Comparison of ENCODE assay signal across 9 cellular contexts in the genomic region with DNA sequence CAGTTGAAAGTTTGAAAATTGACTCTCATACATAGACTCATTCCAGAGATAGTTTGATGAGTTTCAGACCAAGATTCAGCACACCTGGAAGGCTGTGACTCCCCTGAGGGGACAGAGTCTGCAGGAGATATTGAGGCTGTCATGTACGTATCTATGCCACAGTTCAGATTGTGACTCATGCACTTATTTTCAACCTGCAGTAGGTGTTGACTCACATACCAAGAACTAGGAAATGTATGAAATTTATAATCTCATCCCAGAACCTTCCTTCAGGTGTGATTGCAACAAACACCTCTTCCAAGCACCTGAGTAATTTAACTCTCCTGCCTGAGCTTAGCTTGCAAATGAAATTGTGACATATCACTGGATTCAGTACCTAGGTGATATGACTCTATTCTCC.
"Had no signal": no experiment of that assay in that cellular context is flagged by ENCODE, and none has a peak within 500 bp of the region (broad histone marks: within the 10 kb centered on the region; RNA-seq: fewer than 3 reads in every experiment).

No MANE protein-coding gene starts in this region.

- H3K9me3 ChIP-seq: HAP-1 had no signal

- H3K9ac ChIP-seq: GM23248 had no signal

- H3K27ac ChIP-seq: GM23248, HL-60 had no signal

- H3K36me3 ChIP-seq: HAP-1 had no signal

- H2AFZ ChIP-seq: GM23248 had no signal

- FAIRE-seq: HepG2 had no signal

- ATAC-seq: HCT116, HepG2 had no signal

- H3K4me1 ChIP-seq: HAP-1 had no signal

- H3K4me3 ChIP-seq: GM23248, HAP-1 had no signal

- DNase-seq: GM23248, GOT3, H7, HFFc6, KBM-7 had no signal
